Comparison of ENCODE assay signal across 8 cellular contexts in the genomic region with DNA sequence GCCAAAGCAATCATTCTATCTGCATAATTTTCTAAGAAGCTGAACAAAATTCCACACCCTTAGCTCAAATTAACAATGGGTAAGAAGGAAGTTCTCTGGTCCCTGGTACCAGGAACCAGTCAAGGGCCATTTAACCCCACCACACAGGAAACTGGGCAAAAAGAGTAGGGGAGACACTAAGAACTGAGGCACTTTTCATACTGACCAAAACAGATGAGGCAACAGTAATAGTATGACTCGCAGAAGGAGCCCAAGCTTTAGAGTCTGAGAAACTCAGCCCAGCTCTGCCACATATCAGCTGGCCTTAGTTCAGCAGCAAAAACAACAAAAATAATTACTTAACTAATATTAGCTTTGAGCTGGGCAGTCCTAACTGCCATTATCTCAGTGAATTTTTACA.
DNase-seq lines count a peak whose midpoint lies in the region; ATAC-seq and TF ChIP-seq lines count a peak whose summit lies in the region.
"Had no signal": no experiment of that assay in that cellular context is flagged by ENCODE, and none has a peak within 500 bp of the region (broad histone marks: within the 10 kb centered on the region; RNA-seq: fewer than 3 reads in every experiment).

No MANE protein-coding gene starts in this region.

- H3K36me3 Mint-ChIP-seq in GM23338 (ENCODE audit: low read depth): no peaks in the 10 kb centered on the region
- H3K36me3 Mint-ChIP-seq in effector memory CD8-positive, alpha-beta T cell (ENCODE audit: insufficient read depth): peaks cover 75% of the 10 kb centered on the region
- peaks cover 80% of the 10 kb centered on the region for H3K36me3 Mint-ChIP-seq in stimulated activated effector memory CD8-positive, alpha-beta T cell treated with anti-CD3 and anti-CD28 coated beads, Interleukin-12 subunit alpha, Interleukin-12 subunit beta, amount 100 ng/mL, for 72 hours

- H3K79me2 ChIP-seq in GM23338 (replicated peaks; ENCODE audit: insufficient read depth) (peaks cover 23% of the 10 kb centered on the region), OCI-LY7 (ENCODE audit: insufficient read depth, low read depth, low read length) (peaks cover 95% of the 10 kb centered on the region)

- H3K27me3 Mint-ChIP-seq in GM23338 (ENCODE audit: insufficient read depth, low read depth, poor library complexity): peaks cover 7% of the 10 kb centered on the region
- H3K27me3 Mint-ChIP-seq in effector memory CD8-positive, alpha-beta T cell: no peaks in the 10 kb centered on the region

- H3K4me3 ChIP-seq in GM23338 (no peak overlapping the region), OCI-LY7 (ENCODE audit: low read depth, low read length, poor library complexity, severe bottlenecking) (no peak overlapping the region)

- no peaks in the 10 kb centered on the region for H3K9me3 Mint-ChIP-seq in GM23338
- no peaks in the 10 kb centered on the region for H3K9me3 Mint-ChIP-seq in effector memory CD8-positive, alpha-beta T cell
- H3K9me3 Mint-ChIP-seq in stimulated activated effector memory CD8-positive, alpha-beta T cell treated with anti-CD3 and anti-CD28 coated beads, Interleukin-12 subunit alpha, Interleukin-12 subunit beta, amount 100 ng/mL, for 72 hours: no peaks in the 10 kb centered on the region

- intact Hi-C loops in OCI-LY7 (cut with micrococcal nuclease; ENCODE audit: unreplicated experiment): no loop called here

- BruUV-seq in OCI-LY7 (replicated peaks; lab: Mats Ljungman, UMichigan): no TSS peak

- peak overlapping the region; percentile 61; the same call in 1 of the 2 replicates for H3K4me2 ChIP-seq in GM23338
- H3K4me2 ChIP-seq in OCI-LY7 (ENCODE audit: low read length): no peak overlapping the region
- H3K4me2 ChIP-seq: KMS-11 had no signal

- H3F3A ChIP-seq in GM23338 (replicated peaks; ENCODE audit: low read depth): no peaks in the 10 kb centered on the region

- H3K4me3 Mint-ChIP-seq in GM23338: no peak overlapping the region
- peak overlapping the region; percentile 71 to 74 for H3K4me3 Mint-ChIP-seq in effector memory CD8-positive, alpha-beta T cell
- H3K4me3 Mint-ChIP-seq in stimulated activated effector memory CD8-positive, alpha-beta T cell treated with anti-CD3 and anti-CD28 coated beads, Interleukin-12 subunit alpha, Interleukin-12 subunit beta, amount 100 ng/mL, for 72 hours: peak overlapping the region; percentile 49

- H3K27ac ChIP-seq in GM23338 (ENCODE audit: low read depth) (no peak overlapping the region), OCI-LY7 (ENCODE audit: low read depth, low read length, poor library complexity, severe bottlenecking) (peak overlapping the region; percentile 12)
- H3K27ac ChIP-seq: KMS-11 had no signal

- H3K4me1 Mint-ChIP-seq in GM23338: peaks cover 37% of the 10 kb centered on the region
- H3K4me1 Mint-ChIP-seq in effector memory CD8-positive, alpha-beta T cell (ENCODE audit: low read depth in 2 of 2): peaks cover 75 to 83% of the 10 kb centered on the region in 2 donors
- H3K4me1 Mint-ChIP-seq in stimulated activated effector memory CD8-positive, alpha-beta T cell treated with anti-CD3 and anti-CD28 coated beads, Interleukin-12 subunit alpha, Interleukin-12 subunit beta, amount 100 ng/mL, for 72 hours: peaks cover 88% of the 10 kb centered on the region

- ATAC-seq in GM23338 (no peak), HG03135 (IDR thresholded peaks at IDR 0.05; ENCODE audit: unreplicated experiment) (no peak)
- no peak for ATAC-seq in effector memory CD8-positive, alpha-beta T cell (replicated peaks)
- ATAC-seq in stimulated activated effector memory CD8-positive, alpha-beta T cell treated with anti-CD3 and anti-CD28 coated beads, Interleukin-12 subunit alpha, Interleukin-12 subunit beta, amount 100 ng/mL, for 72 hours: peak; percentile 83

- DNase-seq in GM23338 (ENCODE audit: low spot score) (no peak), OCI-LY7 (ENCODE audit: low spot score) (no peak), NCI-H2227 treated with DMSO at 0.1 percent for 48 hours (lab: John Stamatoyannopoulos, UW) (no peak), GOT3 (lab: John Stamatoyannopoulos, UW) (no peak)
- DNase-seq in effector memory CD8-positive, alpha-beta T cell: no peak
- DNase-seq in stimulated activated effector memory CD8-positive, alpha-beta T cell treated with anti-CD3 and anti-CD28 coated beads, Interleukin-12 subunit alpha, Interleukin-12 subunit beta, amount 100 ng/mL, for 72 hours (ENCODE audit: low spot score in 2 of 2): no peak

- POLR2A ChIA-PET in OCI-LY7 (lab: Charles Lee): interaction anchor here (0.7 to 1.7 kb wide), 6 partner anchors 10 to 317 kb away, joined by 3 to 5 read pairs (median 4); no protein-coding TSS in a partner anchor

- H3K4me1 ChIP-seq in GM23338 (ENCODE audit: insufficient read depth) (peaks cover 28% of the 10 kb centered on the region), OCI-LY7 (ENCODE audit: insufficient read depth, low read length, poor library complexity, severe bottlenecking) (peaks cover 53% of the 10 kb centered on the region)

- H2AFZ ChIP-seq in GM23338 (no peak overlapping the region), OCI-LY7 (ENCODE audit: low read length) (no peak overlapping the region)

- TF ChIP-seq CTCF in GM23338 (conservative IDR thresholded peaks at IDR 0.05; ENCODE audit: low read depth in 2 of 2) (no peak), OCI-LY7 (conservative IDR thresholded peaks at IDR 0.05; ENCODE audit: low read length) (no peak)

- H3K9me2 ChIP-seq in GM23338 (ENCODE audit: insufficient read depth): no peaks in the 10 kb centered on the region
- H3K9me2 ChIP-seq in OCI-LY7 (ENCODE audit: insufficient read depth, low read length): no peaks in the 10 kb centered on the region

- H3K9me3 ChIP-seq in OCI-LY7 (ENCODE audit: low read length): no peaks in the 10 kb centered on the region

- CTCF ChIA-PET in OCI-LY7 (lab: Charles Lee; ENCODE audit: unreplicated experiment): no interaction called here

- H3K27ac Mint-ChIP-seq in GM23338: 0 out of 2 replicates have a peak overlapping the region, but pooled peaks have one; percentile 74
- peak overlapping the region; percentile 95 to 98 for H3K27ac Mint-ChIP-seq in effector memory CD8-positive, alpha-beta T cell
- H3K27ac Mint-ChIP-seq in stimulated activated effector memory CD8-positive, alpha-beta T cell treated with anti-CD3 and anti-CD28 coated beads, Interleukin-12 subunit alpha, Interleukin-12 subunit beta, amount 100 ng/mL, for 72 hours: peak overlapping the region; percentile 95

- no peaks in the 10 kb centered on the region for H3K36me3 ChIP-seq in GM23338 (ENCODE audit: insufficient read depth)
- peaks cover 96% of the 10 kb centered on the region for H3K36me3 ChIP-seq in OCI-LY7 (ENCODE audit: insufficient read depth, low read length)

- no peaks in the 10 kb centered on the region for H3K27me3 ChIP-seq in GM23338 (ENCODE audit: insufficient read depth)

- peaks cover 3% of the 10 kb centered on the region; the same call in 1 of the 2 replicates for H4K20me1 ChIP-seq in GM23338 (replicated peaks; ENCODE audit: insufficient read depth)
- H4K20me1 ChIP-seq in OCI-LY7 (ENCODE audit: insufficient read depth, low read length): peaks cover 13% of the 10 kb centered on the region; the same call in 1 of the 2 replicates
